ENCODE assay signal across 8 cellular contexts in the genomic region with DNA sequence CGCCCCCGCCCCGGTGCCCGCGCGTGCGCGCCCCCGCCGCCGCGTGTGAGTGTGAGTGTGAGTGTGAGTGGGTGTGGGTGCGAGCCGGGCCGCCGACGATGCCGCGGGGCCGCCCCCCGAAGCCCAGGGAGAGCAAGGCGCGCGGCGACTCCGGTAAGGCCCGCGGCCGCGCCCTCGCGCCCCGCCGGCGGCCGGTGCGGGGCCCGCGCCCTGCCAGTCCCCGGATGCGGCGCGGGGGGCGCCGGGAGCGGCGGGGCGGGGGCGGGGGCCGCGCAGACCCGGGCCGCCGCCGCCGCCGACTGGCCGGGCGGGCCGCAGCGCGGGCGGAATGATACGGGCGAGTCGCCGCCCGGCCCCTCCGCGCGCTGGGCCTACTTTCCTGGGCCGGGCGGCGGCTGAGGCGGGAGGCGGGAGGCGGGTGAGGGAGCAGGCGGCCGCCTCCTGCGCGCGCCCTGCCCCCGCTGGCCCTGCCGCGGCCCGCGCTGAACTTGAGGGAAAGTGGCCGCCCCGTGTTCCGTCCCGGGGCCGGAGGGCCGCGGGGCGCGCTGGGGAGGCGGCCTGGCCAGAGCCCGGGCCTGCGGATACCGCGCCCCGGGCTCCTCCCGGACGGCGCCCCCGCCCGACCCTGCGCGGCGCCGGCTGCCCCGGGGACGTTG. TPM values are rescaled to one million over a fixed set of nuclear protein-coding genes. Genes with fewer than 3 reads are reported as not detected.
DNase-seq lines count a peak whose midpoint lies in the region; ATAC-seq and TF ChIP-seq lines count a peak whose summit lies in the region.

A gene (plus strand): TSS at position 48 of the 656 bp plus-strand sequence. CDS start 51 bp downstream, at position 99.

- H3K27me3 ChIP-seq in kidney epithelial cell (ENCODE audit: control insufficient read depth, insufficient read depth, low read length): no peaks in the 10 kb centered on the region

- DNase-seq in NCI-H82 (lab: John Stamatoyannopoulos, UW) (peak; percentile 71), NCI-H82 treated with DMSO at 0.1 percent for 48 hours (lab: John Stamatoyannopoulos, UW; ENCODE audit: unreplicated experiment) (no peak), NCI-H146 (lab: John Stamatoyannopoulos, UW) (peak; percentile 88), cerebellar cortex (ENCODE audit: low spot score) (peak; percentile 50), kidney epithelial cell (ENCODE audit: low read depth) (no peak)
- peak; percentile 42 to 56 for DNase-seq in stimulated activated CD4-positive, alpha-beta T cell treated with anti-CD3 and anti-CD28 coated beads, Interleukin-15, amount 100 ng/mL, for 48 hours (ENCODE audit: low read depth in 2 of 2)

- H3K36me3 ChIP-seq in kidney epithelial cell (ENCODE audit: control insufficient read depth, insufficient read depth, low read length): no peaks in the 10 kb centered on the region

- peak; percentile 41 for ATAC-seq in HG02763 (IDR thresholded peaks at IDR 0.05; ENCODE audit: unreplicated experiment)
- peak; percentile 59 to 64 for ATAC-seq in activated CD4-positive, CD25-positive, alpha-beta regulatory T cell treated with anti-CD3 and anti-CD28 coated beads, Interleukin-2, amount 50 U/mL, for 24 hours

- peak within 1 kb of the TSS; percentile 83 for H3K4me3 ChIP-seq in kidney epithelial cell (ENCODE audit: low read depth, low read length)

- TF ChIP-seq CTCF in kidney epithelial cell (IDR thresholded peaks at IDR 0.05; ENCODE audit: insufficient read depth, low read length, poor library complexity, severe bottlenecking): no peak

RNA-seq across cellular contexts. Expression of the gene that starts here (rescaled TPM):
- total RNA-seq in kidney epithelial cell: 7.8 and 12.2 TPM in 2 replicates

Comparison
In these comparisons a context has a peak if more than half of its experiments do, and no peak if none do; other contexts are left out.
1. DNase-seq: peak in NCI-H82 (single experiment), NCI-H146 (single experiment), cerebellar cortex (single experiment) and stimulated activated CD4-positive, alpha-beta T cell treated with anti-CD3 and anti-CD28 coated beads, Interleukin-15, amount 100 ng/mL, for 48 hours (2 of 2); none in NCI-H82 treated with DMSO at 0.1 percent for 48 hours (single experiment) and kidney epithelial cell (single experiment).